1 cellular context compared by ENCODE assay signal in the genomic region with DNA sequence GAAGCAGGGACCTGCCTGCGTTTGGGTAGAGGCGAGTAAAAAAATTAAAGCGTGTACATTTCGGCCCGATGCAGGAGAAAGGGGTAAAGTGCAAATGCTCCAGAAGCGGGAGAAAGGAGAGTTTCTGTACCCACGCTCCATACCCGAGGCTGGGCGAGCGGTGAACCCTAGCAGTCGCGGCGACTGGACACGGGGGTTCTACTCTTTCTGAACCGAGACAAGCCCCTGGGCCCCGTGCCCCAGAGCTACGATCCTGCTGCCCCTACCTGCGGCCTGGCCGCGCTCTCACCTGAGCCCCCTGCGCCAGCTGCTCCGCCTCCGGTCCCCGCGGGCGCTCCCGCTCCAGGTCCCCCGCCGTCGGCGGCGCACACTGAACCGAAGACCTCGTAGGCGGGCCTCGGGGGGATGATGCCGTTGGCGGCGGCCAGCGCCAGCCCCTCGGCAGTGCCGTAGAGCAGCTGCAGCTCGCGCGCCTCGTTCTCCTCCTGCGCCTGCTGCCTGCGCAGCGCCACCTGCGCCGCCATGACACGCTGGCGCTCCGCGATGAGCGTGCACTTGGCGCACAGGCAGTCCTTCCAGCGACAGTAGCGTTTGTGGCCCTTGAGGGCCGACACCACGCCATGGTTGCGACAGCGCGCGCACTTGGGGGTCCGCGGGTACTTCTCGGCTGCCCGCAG.
TF ChIP-seq lines count a peak whose summit lies in the region.

No MANE protein-coding gene starts in this region.

TF ChIP-seq in H1, 55 proteins besides CTCF, POLR2A, EP300 and RAD21 (continued from another document):
- TF ChIP-seq, protein P1, sequence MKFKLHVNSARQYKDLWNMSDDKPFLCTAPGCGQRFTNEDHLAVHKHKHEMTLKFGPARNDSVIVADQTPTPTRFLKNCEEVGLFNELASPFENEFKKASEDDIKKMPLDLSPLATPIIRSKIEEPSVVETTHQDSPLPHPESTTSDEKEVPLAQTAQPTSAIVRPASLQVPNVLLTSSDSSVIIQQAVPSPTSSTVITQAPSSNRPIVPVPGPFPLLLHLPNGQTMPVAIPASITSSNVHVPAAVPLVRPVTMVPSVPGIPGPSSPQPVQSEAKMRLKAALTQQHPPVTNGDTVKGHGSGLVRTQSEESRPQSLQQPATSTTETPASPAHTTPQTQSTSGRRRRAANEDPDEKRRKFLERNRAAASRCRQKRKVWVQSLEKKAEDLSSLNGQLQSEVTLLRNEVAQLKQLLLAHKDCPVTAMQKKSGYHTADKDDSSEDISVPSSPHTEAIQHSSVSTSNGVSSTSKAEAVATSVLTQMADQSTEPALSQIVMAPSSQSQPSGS (IDR thresholded peaks at IDR 0.05; ENCODE audit: low read length): no peak
- TF ChIP-seq RNF2 (IDR thresholded peaks at IDR 0.05; ENCODE audit: borderline replicate concordance, low read depth, low read length, missing control alignments, poor library complexity, severe bottlenecking) (peak; percentile 24), CHD1 (IDR thresholded peaks at IDR 0.05; ENCODE audit: low read depth, low read length) (no peak), SUZ12 (IDR thresholded peaks at IDR 0.05; ENCODE audit: low read length) (peak; percentile 89), MAFK (IDR thresholded peaks at IDR 0.05; ENCODE audit: low read depth, low read length) (no peak), RFX5 (IDR thresholded peaks at IDR 0.05; ENCODE audit: borderline replicate concordance, low read depth, low read length) (no peak), TAF1 (IDR thresholded peaks at IDR 0.05; ENCODE audit: low read depth, low read length) (no peak), CTBP2 (IDR thresholded peaks at IDR 0.05; ENCODE audit: borderline replicate concordance, insufficient read depth, insufficient read length, low read length) (no peak), GABPA (IDR thresholded peaks at IDR 0.05; ENCODE audit: borderline replicate concordance, insufficient read depth, low read length) (0 out of 2 replicates have a peak, but pooled peaks have one; percentile 24), SP1 (IDR thresholded peaks at IDR 0.05; ENCODE audit: low read depth, low read length) (no peak), HDAC2 (IDR thresholded peaks at IDR 0.05; ENCODE audit: borderline replicate concordance in 1 of 2, low read depth in 2 of 2, low read length in 2 of 2) (no peak), TEAD4 (IDR thresholded peaks at IDR 0.05; ENCODE audit: low read depth, low read length) (no peak), POU5F1 (IDR thresholded peaks at IDR 0.05; ENCODE audit: low read depth, low read length) (no peak), USF2 (IDR thresholded peaks at IDR 0.05; ENCODE audit: low read length) (no peak), EZH2 (IDR thresholded peaks at IDR 0.05; ENCODE audit: low read depth, low read length, severe bottlenecking) (peak; percentile 95), SIN3A (conservative IDR thresholded peaks at IDR 0.05 in 1 of 2, IDR thresholded peaks at IDR 0.05 in 1 of 2; ENCODE audit: low read depth in 1 of 2, low read length in 2 of 2) (no peak), KDM4A (IDR thresholded peaks at IDR 0.05; ENCODE audit: low read depth, low read length, severe bottlenecking) (peak; percentile 89), CBX8 (IDR thresholded peaks at IDR 0.05; ENCODE audit: borderline replicate concordance, low read depth, low read length) (peak; percentile 47; the same call in 1 of the 2 replicates), SP4 (IDR thresholded peaks at IDR 0.05; ENCODE audit: low read length) (no peak), NANOG (IDR thresholded peaks at IDR 0.05; ENCODE audit: insufficient read depth, low read depth, low read length, poor library complexity, severe bottlenecking) (no peak), NRF1 (IDR thresholded peaks at IDR 0.05; ENCODE audit: low read depth, low read length) (peak; percentile 32), ASH2L (IDR thresholded peaks at IDR 0.05; ENCODE audit: low read length) (no peak), BCL11A (IDR thresholded peaks at IDR 0.05; ENCODE audit: low read depth in 2 of 2, low read length in 2 of 2) (no peak), TCF12 (IDR thresholded peaks at IDR 0.05; ENCODE audit: low read depth, low read length) (no peak), KDM5A (IDR thresholded peaks at IDR 0.05; ENCODE audit: low read length) (no peak), ZNF274 (IDR thresholded peaks at IDR 0.05; ENCODE audit: borderline replicate concordance, extremely low read depth, low read length) (no peak), POLR2AphosphoS5 (IDR thresholded peaks at IDR 0.05; ENCODE audit: low read depth, low read length) (no peak), FOSL1 (IDR thresholded peaks at IDR 0.05; ENCODE audit: insufficient read depth, low read depth, low read length) (no peak), SRF (IDR thresholded peaks at IDR 0.05; ENCODE audit: low read depth, low read length) (no peak), TAF7 (optimal IDR thresholded peaks at IDR 0.05; ENCODE audit: borderline replicate concordance, low read depth, low read length) (no peak), JUN (IDR thresholded peaks at IDR 0.05; ENCODE audit: low read depth, low read length) (no peak), GTF2F1 (IDR thresholded peaks at IDR 0.05; ENCODE audit: borderline replicate concordance, low read depth, low read length) (no peak), KDM1A (IDR thresholded peaks at IDR 0.05; ENCODE audit: borderline replicate concordance, low read length) (no peak)
- TF ChIP-seq, protein P2, sequence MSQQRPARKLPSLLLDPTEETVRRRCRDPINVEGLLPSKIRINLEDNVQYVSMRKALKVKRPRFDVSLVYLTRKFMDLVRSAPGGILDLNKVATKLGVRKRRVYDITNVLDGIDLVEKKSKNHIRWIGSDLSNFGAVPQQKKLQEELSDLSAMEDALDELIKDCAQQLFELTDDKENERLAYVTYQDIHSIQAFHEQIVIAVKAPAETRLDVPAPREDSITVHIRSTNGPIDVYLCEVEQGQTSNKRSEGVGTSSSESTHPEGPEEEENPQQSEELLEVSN (IDR thresholded peaks at IDR 0.05): peak; percentile 72; the same call in 1 of the 2 replicates
- TF ChIP-seq, protein P3, sequence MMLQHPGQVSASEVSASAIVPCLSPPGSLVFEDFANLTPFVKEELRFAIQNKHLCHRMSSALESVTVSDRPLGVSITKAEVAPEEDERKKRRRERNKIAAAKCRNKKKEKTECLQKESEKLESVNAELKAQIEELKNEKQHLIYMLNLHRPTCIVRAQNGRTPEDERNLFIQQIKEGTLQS (IDR thresholded peaks at IDR 0.05; ENCODE audit: insufficient read depth, low read depth, low read length): no peak
- TF ChIP-seq, protein P4, sequence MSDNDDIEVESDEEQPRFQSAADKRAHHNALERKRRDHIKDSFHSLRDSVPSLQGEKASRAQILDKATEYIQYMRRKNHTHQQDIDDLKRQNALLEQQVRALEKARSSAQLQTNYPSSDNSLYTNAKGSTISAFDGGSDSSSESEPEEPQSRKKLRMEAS (IDR thresholded peaks at IDR 0.05): peak; percentile 88
